Comparison of ENCODE assay signal across 1 cellular context in the genomic region with DNA sequence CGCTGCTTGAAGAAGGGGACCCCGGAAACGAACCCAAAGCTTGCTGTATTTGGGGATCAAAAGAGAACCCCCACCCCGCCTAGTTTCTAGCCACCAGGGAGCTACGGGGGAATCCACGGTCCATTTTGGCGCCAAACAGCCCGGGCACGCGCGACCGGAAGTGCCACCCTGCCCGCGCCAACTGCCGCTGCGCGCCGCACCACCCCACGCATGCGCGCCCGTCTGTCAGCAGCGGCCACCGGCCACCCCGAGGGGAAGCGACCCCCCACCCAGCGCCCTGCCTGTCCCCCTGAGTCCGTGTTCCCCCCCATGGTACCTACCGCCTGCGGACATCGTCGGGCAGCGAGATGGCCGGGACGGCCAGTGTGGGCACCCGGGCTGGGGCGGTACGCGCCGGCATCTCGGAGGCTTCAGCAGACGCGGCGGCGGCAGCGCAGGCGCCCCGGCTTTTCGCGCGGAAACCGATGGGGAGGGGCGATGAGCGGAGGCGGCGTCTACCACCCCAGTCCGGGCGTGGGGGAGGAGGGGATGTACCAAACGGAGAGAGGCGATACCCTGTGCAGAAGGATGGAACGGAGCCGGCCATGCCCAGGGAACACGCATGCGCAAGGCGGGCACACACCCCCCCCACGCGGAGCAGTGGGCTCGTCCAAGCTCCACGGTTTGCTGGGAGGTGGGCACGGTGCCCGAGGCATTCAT.
TF ChIP-seq lines count a peak whose summit lies in the region.

TSS of gene DNMT1 (minus strand) at position 454 of the 699 bp plus-strand sequence. CDS start at position 400, 54 bp downstream.

TF ChIP-seq in HEK293, 187 proteins besides CTCF, POLR2A, EP300 and RAD21 (continued from another document and continues in another):
- TF ChIP-seq, protein P1, sequence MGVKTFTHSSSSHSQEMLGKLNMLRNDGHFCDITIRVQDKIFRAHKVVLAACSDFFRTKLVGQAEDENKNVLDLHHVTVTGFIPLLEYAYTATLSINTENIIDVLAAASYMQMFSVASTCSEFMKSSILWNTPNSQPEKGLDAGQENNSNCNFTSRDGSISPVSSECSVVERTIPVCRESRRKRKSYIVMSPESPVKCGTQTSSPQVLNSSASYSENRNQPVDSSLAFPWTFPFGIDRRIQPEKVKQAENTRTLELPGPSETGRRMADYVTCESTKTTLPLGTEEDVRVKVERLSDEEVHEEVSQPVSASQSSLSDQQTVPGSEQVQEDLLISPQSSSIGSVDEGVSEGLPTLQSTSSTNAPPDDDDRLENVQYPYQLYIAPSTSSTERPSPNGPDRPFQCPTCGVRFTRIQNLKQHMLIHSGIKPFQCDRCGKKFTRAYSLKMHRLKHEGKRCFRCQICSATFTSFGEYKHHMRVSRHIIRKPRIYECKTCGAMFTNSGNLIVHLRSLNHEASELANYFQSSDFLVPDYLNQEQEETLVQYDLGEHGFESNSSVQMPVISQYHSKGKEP (tag by site-specific recombination; IDR thresholded peaks at IDR 0.05) = 0 out of 2 replicates have a peak, but pooled peaks have one; percentile 22
- peak; percentile 87 for TF ChIP-seq SP7 (tag by site-specific recombination; IDR thresholded peaks at IDR 0.05)
- TF ChIP-seq, protein P2, sequence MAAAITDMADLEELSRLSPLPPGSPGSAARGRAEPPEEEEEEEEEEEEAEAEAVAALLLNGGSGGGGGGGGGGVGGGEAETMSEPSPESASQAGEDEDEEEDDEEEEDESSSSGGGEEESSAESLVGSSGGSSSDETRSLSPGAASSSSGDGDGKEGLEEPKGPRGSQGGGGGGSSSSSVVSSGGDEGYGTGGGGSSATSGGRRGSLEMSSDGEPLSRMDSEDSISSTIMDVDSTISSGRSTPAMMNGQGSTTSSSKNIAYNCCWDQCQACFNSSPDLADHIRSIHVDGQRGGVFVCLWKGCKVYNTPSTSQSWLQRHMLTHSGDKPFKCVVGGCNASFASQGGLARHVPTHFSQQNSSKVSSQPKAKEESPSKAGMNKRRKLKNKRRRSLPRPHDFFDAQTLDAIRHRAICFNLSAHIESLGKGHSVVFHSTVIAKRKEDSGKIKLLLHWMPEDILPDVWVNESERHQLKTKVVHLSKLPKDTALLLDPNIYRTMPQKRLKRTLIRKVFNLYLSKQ (tag by site-specific recombination; IDR thresholded peaks at IDR 0.05; ENCODE audit: borderline replicate concordance) = no peak
- peak; percentile 74 for TF ChIP-seq ZIC2 (tag by site-specific recombination; IDR thresholded peaks at IDR 0.05)
- TF ChIP-seq ZNF521 (tag by site-specific recombination; IDR thresholded peaks at IDR 0.05) = no peak
- TF ChIP-seq ZNF341 (tag by site-specific recombination; IDR thresholded peaks at IDR 0.05; ENCODE audit: low read depth) = peak; percentile 6
- TF ChIP-seq SP3 (tag by site-specific recombination; IDR thresholded peaks at IDR 0.05) = peak; percentile 84
- TF ChIP-seq GLI2 (tag by site-specific recombination; IDR thresholded peaks at IDR 0.05; ENCODE audit: borderline replicate concordance, low read depth) = no peak
- TF ChIP-seq ZNF433 (tag by site-specific recombination; IDR thresholded peaks at IDR 0.05; ENCODE audit: low read depth) = no peak
- no peak for TF ChIP-seq ZNF146 (tag by site-specific recombination; IDR thresholded peaks at IDR 0.05)
- peak; percentile 100; the same call in 1 of the 2 replicates for TF ChIP-seq ZNF24 (tag by site-specific recombination; IDR thresholded peaks at IDR 0.05)
- TF ChIP-seq ZNF623 (tag by site-specific recombination; IDR thresholded peaks at IDR 0.05) = no peak
- no peak for TF ChIP-seq TRIM28 (IDR thresholded peaks at IDR 0.05; ENCODE audit: borderline replicate concordance, low read length)
- peak; percentile 37; the same call in 1 of the 2 replicates for TF ChIP-seq ZBTB20 (tag by site-specific recombination; IDR thresholded peaks at IDR 0.05)
- TF ChIP-seq ZNF571 (tag by site-specific recombination; IDR thresholded peaks at IDR 0.05) = no peak
- peak; percentile 96 for TF ChIP-seq ZNF600 (tag by site-specific recombination; IDR thresholded peaks at IDR 0.05)
- 0 out of 2 replicates have a peak, but pooled peaks have one; percentile 9 for TF ChIP-seq ZSCAN18 (tag by site-specific recombination; IDR thresholded peaks at IDR 0.05)
- TF ChIP-seq ZBTB1 (tag by site-specific recombination; IDR thresholded peaks at IDR 0.05) = no peak
- TF ChIP-seq, protein P3, sequence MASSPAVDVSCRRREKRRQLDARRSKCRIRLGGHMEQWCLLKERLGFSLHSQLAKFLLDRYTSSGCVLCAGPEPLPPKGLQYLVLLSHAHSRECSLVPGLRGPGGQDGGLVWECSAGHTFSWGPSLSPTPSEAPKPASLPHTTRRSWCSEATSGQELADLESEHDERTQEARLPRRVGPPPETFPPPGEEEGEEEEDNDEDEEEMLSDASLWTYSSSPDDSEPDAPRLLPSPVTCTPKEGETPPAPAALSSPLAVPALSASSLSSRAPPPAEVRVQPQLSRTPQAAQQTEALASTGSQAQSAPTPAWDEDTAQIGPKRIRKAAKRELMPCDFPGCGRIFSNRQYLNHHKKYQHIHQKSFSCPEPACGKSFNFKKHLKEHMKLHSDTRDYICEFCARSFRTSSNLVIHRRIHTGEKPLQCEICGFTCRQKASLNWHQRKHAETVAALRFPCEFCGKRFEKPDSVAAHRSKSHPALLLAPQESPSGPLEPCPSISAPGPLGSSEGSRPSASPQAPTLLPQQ (tag by site-specific recombination; IDR thresholded peaks at IDR 0.05) = peak; percentile 80
- TF ChIP-seq ZSCAN30 (tag by site-specific recombination; IDR thresholded peaks at IDR 0.05) = peak; percentile 37; the same call in 1 of the 2 replicates
- TF ChIP-seq, protein P4, sequence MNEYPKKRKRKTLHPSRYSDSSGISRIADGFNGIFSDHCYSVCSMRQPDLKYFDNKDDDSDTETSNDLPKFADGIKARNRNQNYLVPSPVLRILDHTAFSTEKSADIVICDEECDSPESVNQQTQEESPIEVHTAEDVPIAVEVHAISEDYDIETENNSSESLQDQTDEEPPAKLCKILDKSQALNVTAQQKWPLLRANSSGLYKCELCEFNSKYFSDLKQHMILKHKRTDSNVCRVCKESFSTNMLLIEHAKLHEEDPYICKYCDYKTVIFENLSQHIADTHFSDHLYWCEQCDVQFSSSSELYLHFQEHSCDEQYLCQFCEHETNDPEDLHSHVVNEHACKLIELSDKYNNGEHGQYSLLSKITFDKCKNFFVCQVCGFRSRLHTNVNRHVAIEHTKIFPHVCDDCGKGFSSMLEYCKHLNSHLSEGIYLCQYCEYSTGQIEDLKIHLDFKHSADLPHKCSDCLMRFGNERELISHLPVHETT (tag by site-specific recombination; IDR thresholded peaks at IDR 0.05) = peak; percentile 22; the same call in 1 of the 2 replicates
- 0 out of 2 replicates have a peak, but pooled peaks have one; percentile 48 for TF ChIP-seq ZNF223 (tag by site-specific recombination; IDR thresholded peaks at IDR 0.05)
- TF ChIP-seq SCRT1 (tag by site-specific recombination; IDR thresholded peaks at IDR 0.05; ENCODE audit: borderline replicate concordance) = no peak
- TF ChIP-seq ATF2 (tag by site-specific recombination; IDR thresholded peaks at IDR 0.05; ENCODE audit: low read depth) = no peak
- TF ChIP-seq, protein P5, sequence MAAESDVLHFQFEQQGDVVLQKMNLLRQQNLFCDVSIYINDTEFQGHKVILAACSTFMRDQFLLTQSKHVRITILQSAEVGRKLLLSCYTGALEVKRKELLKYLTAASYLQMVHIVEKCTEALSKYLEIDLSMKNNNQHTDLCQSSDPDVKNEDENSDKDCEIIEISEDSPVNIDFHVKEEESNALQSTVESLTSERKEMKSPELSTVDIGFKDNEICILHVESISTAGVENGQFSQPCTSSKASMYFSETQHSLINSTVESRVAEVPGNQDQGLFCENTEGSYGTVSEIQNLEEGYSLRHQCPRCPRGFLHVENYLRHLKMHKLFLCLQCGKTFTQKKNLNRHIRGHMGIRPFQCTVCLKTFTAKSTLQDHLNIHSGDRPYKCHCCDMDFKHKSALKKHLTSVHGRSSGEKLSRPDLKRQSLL (tag by site-specific recombination; IDR thresholded peaks at IDR 0.05) = no peak
- 0 out of 2 replicates have a peak, but pooled peaks have one; percentile 63 for TF ChIP-seq KLF10 (tag by site-specific recombination; IDR thresholded peaks at IDR 0.05)
- no peak for TF ChIP-seq PRDM6 (tag by site-specific recombination; IDR thresholded peaks at IDR 0.05)
- TF ChIP-seq, protein P6, sequence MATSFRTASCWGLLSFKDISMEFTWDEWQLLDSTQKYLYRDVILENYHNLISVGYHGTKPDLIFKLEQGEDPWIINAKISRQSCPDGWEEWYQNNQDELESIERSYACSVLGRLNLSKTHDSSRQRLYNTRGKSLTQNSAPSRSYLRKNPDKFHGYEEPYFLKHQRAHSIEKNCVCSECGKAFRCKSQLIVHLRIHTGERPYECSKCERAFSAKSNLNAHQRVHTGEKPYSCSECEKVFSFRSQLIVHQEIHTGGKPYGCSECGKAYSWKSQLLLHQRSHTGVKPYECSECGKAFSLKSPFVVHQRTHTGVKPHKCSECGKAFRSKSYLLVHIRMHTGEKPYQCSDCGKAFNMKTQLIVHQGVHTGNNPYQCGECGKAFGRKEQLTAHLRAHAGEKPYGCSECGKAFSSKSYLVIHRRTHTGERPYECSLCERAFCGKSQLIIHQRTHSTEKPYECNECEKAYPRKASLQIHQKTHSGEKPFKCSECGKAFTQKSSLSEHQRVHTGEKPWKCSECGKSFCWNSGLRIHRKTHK (tag by site-specific recombination; IDR thresholded peaks at IDR 0.05) = no peak
- peak; percentile 96 for TF ChIP-seq ZNF501 (tag by site-specific recombination; IDR thresholded peaks at IDR 0.05)
- peak; percentile 54; the same call in 1 of the 2 replicates for TF ChIP-seq SCRT2 (tag by site-specific recombination; IDR thresholded peaks at IDR 0.05)
- peak; percentile 77 for TF ChIP-seq KLF9 (tag by site-specific recombination; IDR thresholded peaks at IDR 0.05; ENCODE audit: low read depth)
- peak; percentile 82 for TF ChIP-seq KLF17 (tag by site-specific recombination; IDR thresholded peaks at IDR 0.05)
- TF ChIP-seq, protein P7, sequence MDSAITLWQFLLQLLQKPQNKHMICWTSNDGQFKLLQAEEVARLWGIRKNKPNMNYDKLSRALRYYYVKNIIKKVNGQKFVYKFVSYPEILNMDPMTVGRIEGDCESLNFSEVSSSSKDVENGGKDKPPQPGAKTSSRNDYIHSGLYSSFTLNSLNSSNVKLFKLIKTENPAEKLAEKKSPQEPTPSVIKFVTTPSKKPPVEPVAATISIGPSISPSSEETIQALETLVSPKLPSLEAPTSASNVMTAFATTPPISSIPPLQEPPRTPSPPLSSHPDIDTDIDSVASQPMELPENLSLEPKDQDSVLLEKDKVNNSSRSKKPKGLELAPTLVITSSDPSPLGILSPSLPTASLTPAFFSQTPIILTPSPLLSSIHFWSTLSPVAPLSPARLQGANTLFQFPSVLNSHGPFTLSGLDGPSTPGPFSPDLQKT (IDR thresholded peaks at IDR 0.05; ENCODE audit: borderline replicate concordance, low read depth, low read length) = peak; percentile 64; the same call in 1 of the 2 replicates
- TF ChIP-seq ZNF707 (tag by site-specific recombination; IDR thresholded peaks at IDR 0.05) = no peak
- peak; percentile 70 for TF ChIP-seq EGR2 (tag by site-specific recombination; IDR thresholded peaks at IDR 0.05; ENCODE audit: low read depth)
- TF ChIP-seq ZNF398 (tag by site-specific recombination; IDR thresholded peaks at IDR 0.05) = peak; percentile 90
- no peak for TF ChIP-seq ZNF596 (tag by site-specific recombination; IDR thresholded peaks at IDR 0.05)
